In the genomic region with DNA sequence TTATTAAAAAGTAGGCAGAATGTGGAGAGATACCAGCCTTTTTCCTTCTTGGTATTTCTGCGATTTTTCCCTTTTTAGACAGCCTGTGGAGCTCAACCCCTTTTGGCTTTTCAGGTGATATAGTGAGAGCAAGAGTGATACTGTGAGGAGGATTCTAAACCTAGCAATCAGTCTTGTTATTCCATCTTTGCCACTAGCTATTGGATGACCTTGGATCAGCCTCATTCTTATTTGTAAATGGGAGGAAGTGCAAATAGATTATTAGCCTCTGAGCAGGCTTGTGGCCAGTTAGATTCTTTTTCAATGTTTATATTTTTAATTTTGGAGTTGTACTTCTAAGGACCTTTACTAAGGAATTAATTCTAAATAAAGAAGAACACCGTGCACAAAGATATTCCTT, we compare ENCODE assay signal across 1 cellular context.
TF ChIP-seq lines count a peak whose summit lies in the region.

No MANE protein-coding gene starts in this region.

TF ChIP-seq in HepG2, 621 proteins besides CTCF, POLR2A, EP300 and RAD21 (continued from another document):
- TF ChIP-seq, protein P1, sequence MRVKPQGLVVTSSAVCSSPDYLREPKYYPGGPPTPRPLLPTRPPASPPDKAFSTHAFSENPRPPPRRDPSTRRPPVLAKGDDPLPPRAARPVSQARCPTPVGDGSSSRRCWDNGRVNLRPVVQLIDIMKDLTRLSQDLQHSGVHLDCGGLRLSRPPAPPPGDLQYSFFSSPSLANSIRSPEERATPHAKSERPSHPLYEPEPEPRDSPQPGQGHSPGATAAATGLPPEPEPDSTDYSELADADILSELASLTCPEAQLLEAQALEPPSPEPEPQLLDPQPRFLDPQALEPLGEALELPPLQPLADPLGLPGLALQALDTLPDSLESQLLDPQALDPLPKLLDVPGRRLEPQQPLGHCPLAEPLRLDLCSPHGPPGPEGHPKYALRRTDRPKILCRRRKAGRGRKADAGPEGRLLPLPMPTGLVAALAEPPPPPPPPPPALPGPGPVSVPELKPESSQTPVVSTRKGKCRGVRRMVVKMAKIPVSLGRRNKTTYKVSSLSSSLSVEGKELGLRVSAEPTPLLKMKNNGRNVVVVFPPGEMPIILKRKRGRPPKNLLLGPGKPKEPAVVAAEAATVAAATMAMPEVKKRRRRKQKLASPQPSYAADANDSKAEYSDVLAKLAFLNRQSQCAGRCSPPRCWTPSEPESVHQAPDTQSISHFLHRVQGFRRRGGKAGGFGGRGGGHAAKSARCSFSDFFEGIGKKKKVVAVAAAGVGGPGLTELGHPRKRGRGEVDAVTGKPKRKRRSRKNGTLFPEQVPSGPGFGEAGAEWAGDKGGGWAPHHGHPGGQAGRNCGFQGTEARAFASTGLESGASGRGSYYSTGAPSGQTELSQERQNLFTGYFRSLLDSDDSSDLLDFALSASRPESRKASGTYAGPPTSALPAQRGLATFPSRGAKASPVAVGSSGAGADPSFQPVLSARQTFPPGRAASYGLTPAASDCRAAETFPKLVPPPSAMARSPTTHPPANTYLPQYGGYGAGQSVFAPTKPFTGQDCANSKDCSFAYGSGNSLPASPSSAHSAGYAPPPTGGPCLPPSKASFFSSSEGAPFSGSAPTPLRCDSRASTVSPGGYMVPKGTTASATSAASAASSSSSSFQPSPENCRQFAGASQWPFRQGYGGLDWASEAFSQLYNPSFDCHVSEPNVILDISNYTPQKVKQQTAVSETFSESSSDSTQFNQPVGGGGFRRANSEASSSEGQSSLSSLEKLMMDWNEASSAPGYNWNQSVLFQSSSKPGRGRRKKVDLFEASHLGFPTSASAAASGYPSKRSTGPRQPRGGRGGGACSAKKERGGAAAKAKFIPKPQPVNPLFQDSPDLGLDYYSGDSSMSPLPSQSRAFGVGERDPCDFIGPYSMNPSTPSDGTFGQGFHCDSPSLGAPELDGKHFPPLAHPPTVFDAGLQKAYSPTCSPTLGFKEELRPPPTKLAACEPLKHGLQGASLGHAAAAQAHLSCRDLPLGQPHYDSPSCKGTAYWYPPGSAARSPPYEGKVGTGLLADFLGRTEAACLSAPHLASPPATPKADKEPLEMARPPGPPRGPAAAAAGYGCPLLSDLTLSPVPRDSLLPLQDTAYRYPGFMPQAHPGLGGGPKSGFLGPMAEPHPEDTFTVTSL (CRISPR knock-in tag; IDR thresholded peaks at IDR 0.05; ENCODE audit: borderline replicate concordance): peak; percentile 18; the same call in 1 of the 2 replicates
- no peak for TF ChIP-seq ETV6 (CRISPR knock-in tag; conservative IDR thresholded peaks at IDR 0.05)
- TF ChIP-seq HES4 (CRISPR knock-in tag; IDR thresholded peaks at IDR 0.05; ENCODE audit: borderline replicate concordance): no peak
- no peak for TF ChIP-seq FOXK2 (IDR thresholded peaks at IDR 0.05)
- no peak for TF ChIP-seq IRX3 (CRISPR knock-in tag; IDR thresholded peaks at IDR 0.05; ENCODE audit: borderline replicate concordance, low read depth)
- peak; percentile 42; the same call in 1 of the 2 replicates for TF ChIP-seq FOXA3 (CRISPR knock-in tag; IDR thresholded peaks at IDR 0.05)
- 0 out of 2 replicates have a peak, but pooled peaks have one; percentile 17 for TF ChIP-seq KAT8 (CRISPR knock-in tag; IDR thresholded peaks at IDR 0.05)
- no peak for TF ChIP-seq JARID2 (CRISPR knock-in tag; IDR thresholded peaks at IDR 0.05; ENCODE audit: insufficient replicate concordance)
- TF ChIP-seq, protein P2, sequence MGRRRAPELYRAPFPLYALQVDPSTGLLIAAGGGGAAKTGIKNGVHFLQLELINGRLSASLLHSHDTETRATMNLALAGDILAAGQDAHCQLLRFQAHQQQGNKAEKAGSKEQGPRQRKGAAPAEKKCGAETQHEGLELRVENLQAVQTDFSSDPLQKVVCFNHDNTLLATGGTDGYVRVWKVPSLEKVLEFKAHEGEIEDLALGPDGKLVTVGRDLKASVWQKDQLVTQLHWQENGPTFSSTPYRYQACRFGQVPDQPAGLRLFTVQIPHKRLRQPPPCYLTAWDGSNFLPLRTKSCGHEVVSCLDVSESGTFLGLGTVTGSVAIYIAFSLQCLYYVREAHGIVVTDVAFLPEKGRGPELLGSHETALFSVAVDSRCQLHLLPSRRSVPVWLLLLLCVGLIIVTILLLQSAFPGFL (CRISPR knock-in tag; IDR thresholded peaks at IDR 0.05): no peak
- TF ChIP-seq, protein P3, sequence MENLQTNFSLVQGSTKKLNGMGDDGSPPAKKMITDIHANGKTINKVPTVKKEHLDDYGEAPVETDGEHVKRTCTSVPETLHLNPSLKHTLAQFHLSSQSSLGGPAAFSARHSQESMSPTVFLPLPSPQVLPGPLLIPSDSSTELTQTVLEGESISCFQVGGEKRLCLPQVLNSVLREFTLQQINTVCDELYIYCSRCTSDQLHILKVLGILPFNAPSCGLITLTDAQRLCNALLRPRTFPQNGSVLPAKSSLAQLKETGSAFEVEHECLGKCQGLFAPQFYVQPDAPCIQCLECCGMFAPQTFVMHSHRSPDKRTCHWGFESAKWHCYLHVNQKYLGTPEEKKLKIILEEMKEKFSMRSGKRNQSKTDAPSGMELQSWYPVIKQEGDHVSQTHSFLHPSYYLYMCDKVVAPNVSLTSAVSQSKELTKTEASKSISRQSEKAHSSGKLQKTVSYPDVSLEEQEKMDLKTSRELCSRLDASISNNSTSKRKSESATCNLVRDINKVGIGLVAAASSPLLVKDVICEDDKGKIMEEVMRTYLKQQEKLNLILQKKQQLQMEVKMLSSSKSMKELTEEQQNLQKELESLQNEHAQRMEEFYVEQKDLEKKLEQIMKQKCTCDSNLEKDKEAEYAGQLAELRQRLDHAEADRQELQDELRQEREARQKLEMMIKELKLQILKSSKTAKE (CRISPR knock-in tag; IDR thresholded peaks at IDR 0.05; ENCODE audit: borderline replicate concordance): no peak
- no peak for TF ChIP-seq FOXA1 (IDR thresholded peaks at IDR 0.05)
- peak; percentile 27; the same call in 1 of the 2 replicates for TF ChIP-seq FOXA1 (CRISPR knock-in tag; IDR thresholded peaks at IDR 0.05)
- TF ChIP-seq ZNF790 (CRISPR knock-in tag; IDR thresholded peaks at IDR 0.05; ENCODE audit: borderline replicate concordance): no peak
- no peak for TF ChIP-seq MAFG (CRISPR knock-in tag; IDR thresholded peaks at IDR 0.05)
- TF ChIP-seq MIXL1 (CRISPR knock-in tag; IDR thresholded peaks at IDR 0.05): 0 out of 2 replicates have a peak, but pooled peaks have one; percentile 39
- TF ChIP-seq SOX13 (IDR thresholded peaks at IDR 0.05): no peak
- peak in 1 of 2 experiments; percentile 20; a peak in 1 of 4 replicates for TF ChIP-seq SOX13 (CRISPR knock-in tag; conservative IDR thresholded peaks at IDR 0.05 in 1 of 2, IDR thresholded peaks at IDR 0.05 in 1 of 2)
- TF ChIP-seq, protein P4, sequence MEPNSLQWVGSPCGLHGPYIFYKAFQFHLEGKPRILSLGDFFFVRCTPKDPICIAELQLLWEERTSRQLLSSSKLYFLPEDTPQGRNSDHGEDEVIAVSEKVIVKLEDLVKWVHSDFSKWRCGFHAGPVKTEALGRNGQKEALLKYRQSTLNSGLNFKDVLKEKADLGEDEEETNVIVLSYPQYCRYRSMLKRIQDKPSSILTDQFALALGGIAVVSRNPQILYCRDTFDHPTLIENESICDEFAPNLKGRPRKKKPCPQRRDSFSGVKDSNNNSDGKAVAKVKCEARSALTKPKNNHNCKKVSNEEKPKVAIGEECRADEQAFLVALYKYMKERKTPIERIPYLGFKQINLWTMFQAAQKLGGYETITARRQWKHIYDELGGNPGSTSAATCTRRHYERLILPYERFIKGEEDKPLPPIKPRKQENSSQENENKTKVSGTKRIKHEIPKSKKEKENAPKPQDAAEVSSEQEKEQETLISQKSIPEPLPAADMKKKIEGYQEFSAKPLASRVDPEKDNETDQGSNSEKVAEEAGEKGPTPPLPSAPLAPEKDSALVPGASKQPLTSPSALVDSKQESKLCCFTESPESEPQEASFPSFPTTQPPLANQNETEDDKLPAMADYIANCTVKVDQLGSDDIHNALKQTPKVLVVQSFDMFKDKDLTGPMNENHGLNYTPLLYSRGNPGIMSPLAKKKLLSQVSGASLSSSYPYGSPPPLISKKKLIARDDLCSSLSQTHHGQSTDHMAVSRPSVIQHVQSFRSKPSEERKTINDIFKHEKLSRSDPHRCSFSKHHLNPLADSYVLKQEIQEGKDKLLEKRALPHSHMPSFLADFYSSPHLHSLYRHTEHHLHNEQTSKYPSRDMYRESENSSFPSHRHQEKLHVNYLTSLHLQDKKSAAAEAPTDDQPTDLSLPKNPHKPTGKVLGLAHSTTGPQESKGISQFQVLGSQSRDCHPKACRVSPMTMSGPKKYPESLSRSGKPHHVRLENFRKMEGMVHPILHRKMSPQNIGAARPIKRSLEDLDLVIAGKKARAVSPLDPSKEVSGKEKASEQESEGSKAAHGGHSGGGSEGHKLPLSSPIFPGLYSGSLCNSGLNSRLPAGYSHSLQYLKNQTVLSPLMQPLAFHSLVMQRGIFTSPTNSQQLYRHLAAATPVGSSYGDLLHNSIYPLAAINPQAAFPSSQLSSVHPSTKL (CRISPR knock-in tag; IDR thresholded peaks at IDR 0.05): peak; percentile 60
- no peak for TF ChIP-seq CENPT (CRISPR knock-in tag; IDR thresholded peaks at IDR 0.05; ENCODE audit: low read depth)
- TF ChIP-seq ZNF224 (CRISPR knock-in tag; IDR thresholded peaks at IDR 0.05): no peak
- TF ChIP-seq, protein P5, sequence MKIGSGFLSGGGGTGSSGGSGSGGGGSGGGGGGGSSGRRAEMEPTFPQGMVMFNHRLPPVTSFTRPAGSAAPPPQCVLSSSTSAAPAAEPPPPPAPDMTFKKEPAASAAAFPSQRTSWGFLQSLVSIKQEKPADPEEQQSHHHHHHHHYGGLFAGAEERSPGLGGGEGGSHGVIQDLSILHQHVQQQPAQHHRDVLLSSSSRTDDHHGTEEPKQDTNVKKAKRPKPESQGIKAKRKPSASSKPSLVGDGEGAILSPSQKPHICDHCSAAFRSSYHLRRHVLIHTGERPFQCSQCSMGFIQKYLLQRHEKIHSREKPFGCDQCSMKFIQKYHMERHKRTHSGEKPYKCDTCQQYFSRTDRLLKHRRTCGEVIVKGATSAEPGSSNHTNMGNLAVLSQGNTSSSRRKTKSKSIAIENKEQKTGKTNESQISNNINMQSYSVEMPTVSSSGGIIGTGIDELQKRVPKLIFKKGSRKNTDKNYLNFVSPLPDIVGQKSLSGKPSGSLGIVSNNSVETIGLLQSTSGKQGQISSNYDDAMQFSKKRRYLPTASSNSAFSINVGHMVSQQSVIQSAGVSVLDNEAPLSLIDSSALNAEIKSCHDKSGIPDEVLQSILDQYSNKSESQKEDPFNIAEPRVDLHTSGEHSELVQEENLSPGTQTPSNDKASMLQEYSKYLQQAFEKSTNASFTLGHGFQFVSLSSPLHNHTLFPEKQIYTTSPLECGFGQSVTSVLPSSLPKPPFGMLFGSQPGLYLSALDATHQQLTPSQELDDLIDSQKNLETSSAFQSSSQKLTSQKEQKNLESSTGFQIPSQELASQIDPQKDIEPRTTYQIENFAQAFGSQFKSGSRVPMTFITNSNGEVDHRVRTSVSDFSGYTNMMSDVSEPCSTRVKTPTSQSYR (CRISPR knock-in tag; IDR thresholded peaks at IDR 0.05; ENCODE audit: borderline replicate concordance): no peak
- TF ChIP-seq, protein P6, sequence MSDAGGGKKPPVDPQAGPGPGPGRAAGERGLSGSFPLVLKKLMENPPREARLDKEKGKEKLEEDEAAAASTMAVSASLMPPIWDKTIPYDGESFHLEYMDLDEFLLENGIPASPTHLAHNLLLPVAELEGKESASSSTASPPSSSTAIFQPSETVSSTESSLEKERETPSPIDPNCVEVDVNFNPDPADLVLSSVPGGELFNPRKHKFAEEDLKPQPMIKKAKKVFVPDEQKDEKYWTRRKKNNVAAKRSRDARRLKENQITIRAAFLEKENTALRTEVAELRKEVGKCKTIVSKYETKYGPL (CRISPR knock-in tag; IDR thresholded peaks at IDR 0.05): no peak
- TF ChIP-seq, protein P7, sequence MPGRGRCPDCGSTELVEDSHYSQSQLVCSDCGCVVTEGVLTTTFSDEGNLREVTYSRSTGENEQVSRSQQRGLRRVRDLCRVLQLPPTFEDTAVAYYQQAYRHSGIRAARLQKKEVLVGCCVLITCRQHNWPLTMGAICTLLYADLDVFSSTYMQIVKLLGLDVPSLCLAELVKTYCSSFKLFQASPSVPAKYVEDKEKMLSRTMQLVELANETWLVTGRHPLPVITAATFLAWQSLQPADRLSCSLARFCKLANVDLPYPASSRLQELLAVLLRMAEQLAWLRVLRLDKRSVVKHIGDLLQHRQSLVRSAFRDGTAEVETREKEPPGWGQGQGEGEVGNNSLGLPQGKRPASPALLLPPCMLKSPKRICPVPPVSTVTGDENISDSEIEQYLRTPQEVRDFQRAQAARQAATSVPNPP (CRISPR knock-in tag; IDR thresholded peaks at IDR 0.05): no peak
- no peak for TF ChIP-seq ZNF607 (CRISPR knock-in tag; IDR thresholded peaks at IDR 0.05; ENCODE audit: borderline replicate concordance)
- TF ChIP-seq, protein P8, sequence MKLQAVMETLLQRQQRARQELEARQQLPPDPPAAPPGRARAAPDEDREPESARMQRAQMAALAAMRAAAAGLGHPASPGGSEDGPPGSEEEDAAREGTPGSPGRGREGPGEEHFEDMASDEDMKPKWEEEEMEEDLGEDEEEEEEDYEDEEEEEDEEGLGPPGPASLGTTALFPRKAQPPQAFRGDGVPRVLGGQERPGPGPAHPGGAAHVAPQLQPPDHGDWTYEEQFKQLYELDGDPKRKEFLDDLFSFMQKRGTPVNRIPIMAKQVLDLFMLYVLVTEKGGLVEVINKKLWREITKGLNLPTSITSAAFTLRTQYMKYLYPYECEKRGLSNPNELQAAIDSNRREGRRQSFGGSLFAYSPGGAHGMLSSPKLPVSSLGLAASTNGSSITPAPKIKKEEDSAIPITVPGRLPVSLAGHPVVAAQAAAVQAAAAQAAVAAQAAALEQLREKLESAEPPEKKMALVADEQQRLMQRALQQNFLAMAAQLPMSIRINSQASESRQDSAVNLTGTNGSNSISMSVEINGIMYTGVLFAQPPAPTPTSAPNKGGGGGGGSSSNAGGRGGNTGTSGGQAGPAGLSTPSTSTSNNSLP (IDR thresholded peaks at IDR 0.05; ENCODE audit: low read depth, low read length): 0 out of 2 replicates have a peak, but pooled peaks have one; percentile 15
- TF ChIP-seq MATR3 (CRISPR knock-in tag; IDR thresholded peaks at IDR 0.05): no peak
TF ChIP-seq in HepG2: peak in this region for 8.
